Comparison of ENCODE assay signal across 11 cellular contexts in genomic region chr16:70706948-70707465, GRCh38. TPM values are rescaled to one million over a fixed set of nuclear protein-coding genes. Genes with fewer than 3 reads are reported as not detected.
DNase-seq lines count a peak whose midpoint lies in the region; ATAC-seq and TF ChIP-seq lines count a peak whose summit lies in the region.
"Had no signal": no experiment of that assay in that cellular context is flagged by ENCODE, and none has a peak within 500 bp of the region (broad histone marks: within the 10 kb centered on the region; RNA-seq: fewer than 3 reads in every experiment).

No MANE protein-coding gene starts in this region.

- H3K4me3 ChIP-seq in HFF-Myc (replicated peaks; ENCODE audit: low read depth, low read length): no peak overlapping the region
- H3K4me3 ChIP-seq in astrocyte of the spinal cord (ENCODE audit: low read depth, low read length): no peak overlapping the region
- no peak overlapping the region for H3K4me3 ChIP-seq in right atrium auricular region
- H3K4me3 ChIP-seq: GM12878 had no signal

- peak overlapping the region; percentile 14 to 50 for H3K27ac ChIP-seq in right atrium auricular region

- no peaks in the 10 kb centered on the region for H3K9me3 Mint-ChIP-seq in stimulated activated memory B cell treated with anti-CD40 and anti-IgM and Interleukin-4, amounts not matched to agents 10 μg/mL and 1 μg/mL and 100 μg/mL, for 72 hours
- no peaks in the 10 kb centered on the region for H3K9me3 Mint-ChIP-seq in stimulated activated naive B cell treated with anti-CD40 and anti-IgM and Interleukin-4, amounts not matched to agents 10 μg/mL and 1 μg/mL and 100 μg/mL, for 72 hours

- H3K36me3 Mint-ChIP-seq in stimulated activated memory B cell treated with anti-CD40 and anti-IgM and Interleukin-4, amounts not matched to agents 10 μg/mL and 1 μg/mL and 100 μg/mL, for 72 hours: peaks cover 33% of the 10 kb centered on the region
- no peaks in the 10 kb centered on the region for H3K36me3 Mint-ChIP-seq in T-helper 17 cell (ENCODE audit: low read depth)
- H3K36me3 Mint-ChIP-seq in stimulated activated naive B cell treated with anti-CD40 and anti-IgM and Interleukin-4, amounts not matched to agents 10 μg/mL and 1 μg/mL and 100 μg/mL, for 72 hours: peaks cover 25 to 32% of the 10 kb centered on the region in 2 donors

- H3K27ac Mint-ChIP-seq in stimulated activated memory B cell treated with anti-CD40 and anti-IgM and Interleukin-4, amounts not matched to agents 10 μg/mL and 1 μg/mL and 100 μg/mL, for 72 hours: no peak overlapping the region
- no peak overlapping the region for H3K27ac Mint-ChIP-seq in T-helper 17 cell
- H3K27ac Mint-ChIP-seq in stimulated activated naive B cell treated with anti-CD40 and anti-IgM and Interleukin-4, amounts not matched to agents 10 μg/mL and 1 μg/mL and 100 μg/mL, for 72 hours: no peak overlapping the region

- TF ChIP-seq CTCF in HFF-Myc (IDR thresholded peaks at IDR 0.05; ENCODE audit: low read depth, low read length, missing control alignments) (no peak), astrocyte of the spinal cord (IDR thresholded peaks at IDR 0.05; ENCODE audit: low read depth, low read length) (no peak), right atrium auricular region (IDR thresholded peaks at IDR 0.05) (no peak)

- H3K4me1 ChIP-seq in right atrium auricular region: peaks cover 0 to 58% of the 10 kb centered on the region in 2 donors

- H3K36me3 ChIP-seq in right atrium auricular region: no peaks in the 10 kb centered on the region

- H3K27me3 ChIP-seq in right atrium auricular region: no peaks in the 10 kb centered on the region

- H3K27me3 Mint-ChIP-seq in stimulated activated memory B cell treated with anti-CD40 and anti-IgM and Interleukin-4, amounts not matched to agents 10 μg/mL and 1 μg/mL and 100 μg/mL, for 72 hours: no peaks in the 10 kb centered on the region
- no peaks in the 10 kb centered on the region for H3K27me3 Mint-ChIP-seq in T-helper 17 cell
- no peaks in the 10 kb centered on the region for H3K27me3 Mint-ChIP-seq in stimulated activated naive B cell treated with anti-CD40 and anti-IgM and Interleukin-4, amounts not matched to agents 10 μg/mL and 1 μg/mL and 100 μg/mL, for 72 hours

- in situ Hi-C loops in astrocyte of the spinal cord (cut with HindIII; ENCODE audit: low sequenced_read_pairs): no loop called here

- no peaks in the 10 kb centered on the region for H3K9me3 ChIP-seq in right atrium auricular region
- H3K9me3 ChIP-seq in T-helper 17 cell (ENCODE audit: control insufficient read depth, low read length, poor library complexity, severe bottlenecking): no peaks in the 10 kb centered on the region

- H3K4me3 Mint-ChIP-seq in stimulated activated memory B cell treated with anti-CD40 and anti-IgM and Interleukin-4, amounts not matched to agents 10 μg/mL and 1 μg/mL and 100 μg/mL, for 72 hours: no peak overlapping the region
- no peak overlapping the region for H3K4me3 Mint-ChIP-seq in T-helper 17 cell
- H3K4me3 Mint-ChIP-seq in stimulated activated naive B cell treated with anti-CD40 and anti-IgM and Interleukin-4, amounts not matched to agents 10 μg/mL and 1 μg/mL and 100 μg/mL, for 72 hours: no peak overlapping the region

- no peaks in the 10 kb centered on the region for H3K4me1 Mint-ChIP-seq in stimulated activated memory B cell treated with anti-CD40 and anti-IgM and Interleukin-4, amounts not matched to agents 10 μg/mL and 1 μg/mL and 100 μg/mL, for 72 hours
- peaks cover 4% of the 10 kb centered on the region for H3K4me1 Mint-ChIP-seq in T-helper 17 cell
- no peaks in the 10 kb centered on the region for H3K4me1 Mint-ChIP-seq in stimulated activated naive B cell treated with anti-CD40 and anti-IgM and Interleukin-4, amounts not matched to agents 10 μg/mL and 1 μg/mL and 100 μg/mL, for 72 hours

- ATAC-seq in stimulated activated memory B cell treated with anti-CD40 and anti-IgM and Interleukin-4, amounts not matched to agents 10 μg/mL and 1 μg/mL and 100 μg/mL, for 72 hours: no peak
- ATAC-seq in T-helper 17 cell (no peak), HG03521 (IDR thresholded peaks at IDR 0.05; ENCODE audit: unreplicated experiment) (no peak)
- no peak for ATAC-seq in stimulated activated naive B cell treated with anti-CD40 and anti-IgM and Interleukin-4, amounts not matched to agents 10 μg/mL and 1 μg/mL and 100 μg/mL, for 72 hours (replicated peaks)
- ATAC-seq: GM12878 had no signal

- DNase-seq in HFF-Myc (ENCODE audit: extremely low read depth, low read depth) (peak; percentile 91), astrocyte of the spinal cord (ENCODE audit: low read depth, low spot score) (peak; percentile 67), right atrium auricular region (ENCODE audit: low spot score) (no peak), stromal cell of bone marrow (ENCODE audit: low read depth) (peak; percentile 69), T-helper 17 cell (no peak)
- no peak for DNase-seq in stimulated activated naive B cell treated with anti-CD40 and anti-IgM and Interleukin-4, amounts not matched to agents 10 μg/mL and 1 μg/mL and 100 μg/mL, for 72 hours
- DNase-seq: NCI-H1417 treated with DMSO at 0.1 percent for 48 hours; stimulated activated CD8-positive, alpha-beta memory T cell treated with anti-CD3 and anti-CD28 coated beads, Interleukin-4, amount 100 ng/mL, for 48 hours had no signal

RNA-seq across cellular contexts. Expression of gene MTSS2, which starts 21.2 kb away (rescaled TPM):
- total RNA-seq in right atrium auricular region: 10 to 100 TPM; 35.3 to 44.7 TPM
- 1 to 10 TPM; 4.4 to 6.9 TPM for total RNA-seq in T-helper 17 cell

Comparison
In these comparisons a context has a peak if more than half of its experiments do, and no peak if none do; other contexts are left out.
1. DNase-seq: peak in HFF-Myc (single experiment), astrocyte of the spinal cord (single experiment) and stromal cell of bone marrow (single experiment); none in right atrium auricular region (single experiment), T-helper 17 cell (0 of 3) and stimulated activated naive B cell treated with anti-CD40 and anti-IgM and Interleukin-4, amounts not matched to agents 10 μg/mL and 1 μg/mL and 100 μg/mL, for 72 hours (single experiment).
2. RNA of gene MTSS2, which starts 21.2 kb away (total RNA-seq): 35.3 to 44.7 TPM in right atrium auricular region; 4.4 to 6.9 TPM in T-helper 17 cell; every median in the first group is over 4 times any median in the second.